Comparison of ENCODE assay signal across 11 cellular contexts in genomic region chr5:149272781-149273180, GRCh38. TPM values are rescaled to one million over a fixed set of nuclear protein-coding genes. Genes with fewer than 3 reads are reported as not detected.
DNase-seq lines count a peak whose midpoint lies in the region; ATAC-seq, FAIRE-seq and TF ChIP-seq lines count a peak whose summit lies in the region.
"Not testable (repeated sequence)": the region's sequence is repeated elsewhere in the genome, so short reads cannot be mapped to it uniquely, and the experiment has no call there.
"Had no signal": no experiment of that assay in that cellular context is flagged by ENCODE, and none has a peak within 500 bp of the region (broad histone marks: within the 10 kb centered on the region; RNA-seq: fewer than 3 reads in every experiment).

No MANE protein-coding gene starts in this region.

- not testable (repeated sequence) for H3K9ac ChIP-seq in BLaER1; HUES6 (ENCODE audit: low read length); H1 (replicated peaks in 1 of 4; ENCODE audit: extremely low read depth in 1 of 4, low read depth in 3 of 4, low read length in 3 of 4)

- not testable (repeated sequence) for H3K9me3 Mint-ChIP-seq in activated T-cell treated with anti-CD3 and anti-CD28 coated beads, Interleukin-2, amount 50 U/mL, for 4 hours

- H3K23me2 ChIP-seq in H1 (ENCODE audit: low read depth, low read length) = not testable (repeated sequence)

- not testable (repeated sequence) for H3K4ac ChIP-seq in H1 (replicated peaks; ENCODE audit: insufficient read length, low read depth, low read length)

- H3K27me3 Mint-ChIP-seq in activated T-cell treated with anti-CD3 and anti-CD28 coated beads, Interleukin-2, amount 50 U/mL, for 4 hours (ENCODE audit: low read depth) = peaks cover 45% of the 10 kb centered on the region

- not testable (repeated sequence) for H2AK5ac ChIP-seq in H1 (ENCODE audit: low read depth, low read length)

- not testable (repeated sequence) for H4K20me1 ChIP-seq in BLaER1; H1 (replicated peaks in 1 of 2; ENCODE audit: control insufficient read depth in 1 of 2, insufficient read depth in 2 of 2, low read length in 2 of 2)

- not testable (repeated sequence) for H4K5ac ChIP-seq in H1 (ENCODE audit: insufficient read length, low read depth, low read length)

- H3K4me3 Mint-ChIP-seq in activated T-cell treated with anti-CD3 and anti-CD28 coated beads, Interleukin-2, amount 50 U/mL, for 4 hours = peak overlapping the region; percentile 9

- not testable (repeated sequence) for H2BK15ac ChIP-seq in H1 (ENCODE audit: low read length)

- POLR2A ChIA-PET in H1 (lab: Charles Lee; ENCODE audit: partially characterized antibody) = not testable (repeated sequence)

- H3K27ac ChIP-seq in BLaER1; HUES6 (ENCODE audit: low read depth, low read length); H1 (ENCODE audit: low read depth, low read length); mesodermal cell (ENCODE audit: low read depth, low read length, severe bottlenecking): not testable (repeated sequence)
- H3K27ac ChIP-seq in heart right ventricle (peak overlapping the region; percentile 83 to 98 (median 95)), thyroid gland (peak overlapping the region in 2 of 3 donors; percentile 76 to 79)

- intact Hi-C loops in heart right ventricle (cut with DNase I) = loop anchor here in 4 of 10 donors (5.0 to 10.0 kb wide), 5 partner anchors 35 to 292 kb away; partner anchors contain the start of gene GRPEL2 (in 1 of the 4)
- intact Hi-C loops in thyroid gland (cut with DNase I) = not testable (repeated sequence)

- CTCF ChIA-PET in H1 (lab: Charles Lee; ENCODE audit: partially characterized antibody) = interaction anchor here (1.2 to 1.5 kb wide), 5 partner anchors 9 to 531 kb away, joined by 3 to 5 read pairs (median 4); no protein-coding TSS in a partner anchor

- not testable (repeated sequence) for H3K79me1 ChIP-seq in H1 (ENCODE audit: low read depth, low read length)

- peaks cover 19% of the 10 kb centered on the region for H3K4me1 ChIP-seq in BLaER1
- H3K4me1 ChIP-seq in HUES6 (ENCODE audit: control insufficient read depth, insufficient read depth, low read length) = peaks cover 12% of the 10 kb centered on the region
- H3K4me1 ChIP-seq in H1 (replicated peaks in 1 of 4; ENCODE audit: control insufficient read depth in 3 of 4, insufficient read depth in 4 of 4, low read length in 3 of 4) = not testable (repeated sequence)
- peaks cover 3 to 74% (median 52%) of the 10 kb centered on the region in 9 donors for H3K4me1 ChIP-seq in heart right ventricle
- H3K4me1 ChIP-seq in mesodermal cell (ENCODE audit: control insufficient read depth, insufficient read depth, low read length, poor library complexity, severe bottlenecking) = peaks cover 13% of the 10 kb centered on the region
- peaks cover 6 to 13% of the 10 kb centered on the region in 2 donors for H3K4me1 ChIP-seq in thyroid gland

- H3K36me3 Mint-ChIP-seq in activated T-cell treated with anti-CD3 and anti-CD28 coated beads, Interleukin-2, amount 50 U/mL, for 4 hours (ENCODE audit: insufficient read depth) = not testable (repeated sequence)

- TF ChIP-seq EP300 in H1 (IDR thresholded peaks at IDR 0.05; ENCODE audit: borderline replicate concordance in 1 of 2, low read depth in 2 of 2, low read length in 2 of 2) = not testable (repeated sequence)

- WGBS in H1 (ENCODE audit: extremely low coverage in 1 of 2, insufficient coverage in 1 of 2, insufficient read length in 1 of 2, insufficient replicate concordance in 2 of 2, low coverage in 1 of 2, low lambda C conversion rate in 2 of 2, missing lambda C conversion rate in 1 of 2), 2 experiments = 62% methylated on average over 13 of the region's 16 CpGs; no CpG with 5 or more reads in 1 of the 2 experiments
- 24 to 31% methylated on average over 16 of the region's 16 CpGs for WGBS in heart right ventricle, 2 donors
- WGBS in mesodermal cell (ENCODE audit: insufficient coverage in 2 of 2), 2 experiments = 66 to 76% methylated on average over 12 to 14 of the region's 16 CpGs
- 33% methylated on average over 16 of the region's 16 CpGs for WGBS in thyroid gland, 2 donors

- not testable (repeated sequence) for H2BK12ac ChIP-seq in H1 (ENCODE audit: low read depth, low read length)

- H3K56ac ChIP-seq in H1 (replicated peaks; ENCODE audit: insufficient read length, low read depth, low read length) = not testable (repeated sequence)

- TF ChIP-seq CTCF in H1 (IDR thresholded peaks at IDR 0.05; ENCODE audit: control extremely low read depth in 1 of 3, insufficient read depth in 1 of 3, low read depth in 1 of 3, low read length in 3 of 3); heart right ventricle (IDR thresholded peaks at IDR 0.05); thyroid gland (IDR thresholded peaks at IDR 0.05): not testable (repeated sequence)

- not testable (repeated sequence) for H4K8ac ChIP-seq in H1 (ENCODE audit: extremely low read depth, insufficient read depth, low read length)

- TF ChIP-seq POLR2A in H1 (IDR thresholded peaks at IDR 0.05; ENCODE audit: control extremely low read depth in 1 of 2, low read depth in 2 of 2, low read length in 2 of 2); thyroid gland (IDR thresholded peaks at IDR 0.05): not testable (repeated sequence)

- H3K4me3 ChIP-seq in BLaER1 (peak overlapping the region; percentile 81), HUES6 (ENCODE audit: low read depth, low read length) (peak overlapping the region; percentile 66), H1 (ENCODE audit: extremely low read depth in 1 of 4, insufficient read depth in 2 of 4, low read depth in 3 of 4, low read length in 4 of 4) (peak overlapping the region in 1 of 4 experiments; percentile 79; a peak in 4 of 8 replicates), heart right ventricle (peak overlapping the region; percentile 58 to 88 (median 77)), mesodermal cell (ENCODE audit: extremely low read depth, insufficient read depth, low read length, poor library complexity, severe bottlenecking) (peak overlapping the region; percentile 62), thyroid gland (replicated peaks in 1 of 3) (peak overlapping the region in 1 of 3 donors; percentile 32)

- not testable (repeated sequence) for H2BK120ac ChIP-seq in H1 (replicated peaks; ENCODE audit: low read depth, low read length)

- TF ChIP-seq RAD21 in H1 (IDR thresholded peaks at IDR 0.05 in 1 of 2, conservative IDR thresholded peaks at IDR 0.05 in 1 of 2; ENCODE audit: low read depth in 2 of 2, low read length in 2 of 2) = not testable (repeated sequence)

- not testable (repeated sequence) for FAIRE-seq in H1 (lab: Jason Lieb, UNC)

- H3K18ac ChIP-seq in H1 (ENCODE audit: extremely low read depth, low read length) = peak overlapping the region; percentile 19; the same call in 1 of the 2 replicates

- not testable (repeated sequence) for ATAC-seq in activated T-cell treated with anti-CD3 and anti-CD28 coated beads, Interleukin-2, amount 50 U/mL, for 4 hours
- ATAC-seq in heart right ventricle = peak in 5 of 8 donors; percentile 19 to 39 (median 26)

- not testable (repeated sequence) for DNase-seq in activated T-cell treated with anti-CD3 and anti-CD28 coated beads, Interleukin-2, amount 50 U/mL, for 4 hours; H1 (ENCODE audit: low read depth in 1 of 2, low spot score in 2 of 2); heart right ventricle; thyroid gland
- peak; percentile 21 for DNase-seq in retina

- not testable (repeated sequence) for H2BK5ac ChIP-seq in H1 (ENCODE audit: low read depth, low read length)

- not testable (repeated sequence) for H3K23ac ChIP-seq in H1 (ENCODE audit: insufficient read length)

- not testable (repeated sequence) for H3K36me3 ChIP-seq in BLaER1; HUES6 (ENCODE audit: control insufficient read depth, insufficient read depth, low read length); H1 (ENCODE audit: control insufficient read depth in 2 of 4, insufficient read depth in 4 of 4, low read length in 3 of 4); mesodermal cell (ENCODE audit: control insufficient read depth, insufficient read depth, low read length); thyroid gland
- peaks cover 0 to 20% (median 0%) of the 10 kb centered on the region in 9 donors for H3K36me3 ChIP-seq in heart right ventricle

- not testable (repeated sequence) for H2BK20ac ChIP-seq in H1 (ENCODE audit: low read length)

- not testable (repeated sequence) for H3K14ac ChIP-seq in H1 (ENCODE audit: insufficient read length)

- H2AFZ ChIP-seq in H1 (ENCODE audit: low read length) = not testable (repeated sequence)

- not testable (repeated sequence) for H3K4me1 Mint-ChIP-seq in activated T-cell treated with anti-CD3 and anti-CD28 coated beads, Interleukin-2, amount 50 U/mL, for 4 hours (ENCODE audit: low read depth)

- H4K91ac ChIP-seq in H1 (replicated peaks; ENCODE audit: insufficient read length, low read length) = not testable (repeated sequence)

- peaks cover 35% of the 10 kb centered on the region for H3K27me3 ChIP-seq in BLaER1
- H3K27me3 ChIP-seq in HUES6 (ENCODE audit: control insufficient read depth, insufficient read depth, low read length) = peaks cover 50% of the 10 kb centered on the region
- peaks cover 8 to 31% (median 20%) of the 10 kb centered on the region in 4 experiments for H3K27me3 ChIP-seq in H1 (replicated peaks in 1 of 4; ENCODE audit: control insufficient read depth in 3 of 4, extremely low read depth in 1 of 4, insufficient read depth in 3 of 4, low read length in 3 of 4)
- H3K27me3 ChIP-seq in heart right ventricle = peaks cover 0 to 39% (median 0%) of the 10 kb centered on the region in 7 donors
- H3K27me3 ChIP-seq in thyroid gland = not testable (repeated sequence)

- H3K4me2 ChIP-seq in BLaER1 (peak overlapping the region; percentile 96), H1 (ENCODE audit: insufficient read depth in 1 of 2, low read depth in 2 of 2, low read length in 2 of 2) (peak overlapping the region; percentile 89 to 97; a peak in 3 of 4 replicates)

- H3K9me3 ChIP-seq in BLaER1; HUES6 (ENCODE audit: control insufficient read depth, insufficient read depth, low read depth, low read length); H1 (ENCODE audit: insufficient read depth in 2 of 2, low read depth in 1 of 2, low read length in 1 of 2); mesodermal cell (ENCODE audit: control insufficient read depth, low read length); thyroid gland: not testable (repeated sequence)
- peaks cover 0 to 16% (median 12%) of the 10 kb centered on the region in 11 donors for H3K9me3 ChIP-seq in heart right ventricle

- H3K79me2 ChIP-seq in H1 (ENCODE audit: control insufficient read depth in 1 of 2, insufficient read depth in 2 of 2, low read length in 2 of 2) = not testable (repeated sequence)

RNA-seq across cellular contexts. Expression of gene AFAP1L1, which starts 1.1 kb away (rescaled TPM):
- under 1 TPM in 2 of 3 donors, not detected in 1; 0.08 to 0.21 TPM for total RNA-seq in activated T-cell treated with anti-CD3 and anti-CD28 coated beads, Interleukin-2, amount 50 U/mL, for 4 hours
- total RNA-seq in H1 (2021; fragmentation: NEBNext Ultra II Directional; extraction: Animal tissue kit (Norgen Biotek cat#: 25700)) = 4.2 and 4.7 TPM in 2 replicates
- 0.79 and 1.5 TPM in 2 replicates for polyA plus RNA-seq in H1 (2011; rRNA removed)
- 1.5 TPM for polyA plus RNA-seq in H1 (2011; cell fraction: cytosol; rRNA removed)
- 2.6 TPM for polyA plus RNA-seq in H1 (2011; cell fraction: nucleus; rRNA removed)
- polyA plus RNA-seq in H1 (2012, experiment 1 of 2) = 2.5 to 3.5 TPM (median 2.7 TPM) in 4 replicates
- 1.5 TPM for polyA plus RNA-seq in H1 (2012, experiment 2 of 2)
- 4.3 TPM for polyA plus RNA-seq in H1 (2013, experiment 1 of 2)
- 4.4 TPM for polyA plus RNA-seq in H1 (2013, experiment 2 of 2)
- polyA minus RNA-seq in H1 (2011; rRNA and poly(A)+ RNA removed) = 1.6 and 1.9 TPM in 2 replicates
- 3.7 TPM for polyA minus RNA-seq in H1 (2011; cell fraction: cytosol; rRNA and poly(A)+ RNA removed)
- polyA minus RNA-seq in H1 (2011; cell fraction: nucleus; rRNA and poly(A)+ RNA removed) = 1.4 TPM
- 10 to 100 TPM; 30.3 to 61.6 (median 47.2) TPM for total RNA-seq in heart right ventricle
- 10 to 100 TPM; 35.6 to 35.9 TPM for polyA plus RNA-seq in heart right ventricle
- polyA plus RNA-seq in mesodermal cell (2013, experiment 1 of 2) = 44.9 TPM
- 32.9 TPM for polyA plus RNA-seq in mesodermal cell (2013, experiment 2 of 2)
- 10 to 100 TPM; 15.9 to 43.1 (median 26.8) TPM for total RNA-seq in thyroid gland
- total RNA-seq: activated CD4-positive, alpha-beta T cell treated with anti-CD3 and anti-CD28 coated beads, Interleukin-2, amount 10 ng/mL, durations not matched to agents 7 days and 5 days had no signal
- polyA plus RNA-seq: CD8-positive, alpha-beta memory T cell; IgD-negative memory B cell had no signal
